Comparison of ENCODE assay signal across 2 cellular contexts in the genomic region with DNA sequence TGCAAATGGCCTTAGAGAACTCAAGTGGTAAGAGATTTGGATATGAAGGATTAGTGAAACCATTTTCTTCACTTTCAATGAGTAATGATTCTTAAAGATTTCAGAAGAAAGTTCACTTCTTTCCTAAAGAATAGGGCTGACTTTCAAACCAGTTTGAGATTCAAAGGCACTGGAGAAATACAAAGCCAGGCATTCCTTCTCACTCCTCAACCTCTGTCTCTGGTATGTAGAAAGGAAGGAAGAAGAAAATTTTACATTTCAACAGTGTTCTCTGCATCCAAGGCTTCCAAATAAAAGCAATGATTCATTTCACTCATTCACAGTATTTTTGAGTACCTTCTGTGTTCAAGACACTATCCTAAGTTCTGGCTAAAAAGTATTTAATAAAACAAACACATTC.
TF ChIP-seq lines count a peak whose summit lies in the region.

No MANE protein-coding gene starts in this region.

TF ChIP-seq in GM23338, 12 proteins besides CTCF, POLR2A, EP300 and RAD21 (continued from another document):
- TF ChIP-seq, protein P1, sequence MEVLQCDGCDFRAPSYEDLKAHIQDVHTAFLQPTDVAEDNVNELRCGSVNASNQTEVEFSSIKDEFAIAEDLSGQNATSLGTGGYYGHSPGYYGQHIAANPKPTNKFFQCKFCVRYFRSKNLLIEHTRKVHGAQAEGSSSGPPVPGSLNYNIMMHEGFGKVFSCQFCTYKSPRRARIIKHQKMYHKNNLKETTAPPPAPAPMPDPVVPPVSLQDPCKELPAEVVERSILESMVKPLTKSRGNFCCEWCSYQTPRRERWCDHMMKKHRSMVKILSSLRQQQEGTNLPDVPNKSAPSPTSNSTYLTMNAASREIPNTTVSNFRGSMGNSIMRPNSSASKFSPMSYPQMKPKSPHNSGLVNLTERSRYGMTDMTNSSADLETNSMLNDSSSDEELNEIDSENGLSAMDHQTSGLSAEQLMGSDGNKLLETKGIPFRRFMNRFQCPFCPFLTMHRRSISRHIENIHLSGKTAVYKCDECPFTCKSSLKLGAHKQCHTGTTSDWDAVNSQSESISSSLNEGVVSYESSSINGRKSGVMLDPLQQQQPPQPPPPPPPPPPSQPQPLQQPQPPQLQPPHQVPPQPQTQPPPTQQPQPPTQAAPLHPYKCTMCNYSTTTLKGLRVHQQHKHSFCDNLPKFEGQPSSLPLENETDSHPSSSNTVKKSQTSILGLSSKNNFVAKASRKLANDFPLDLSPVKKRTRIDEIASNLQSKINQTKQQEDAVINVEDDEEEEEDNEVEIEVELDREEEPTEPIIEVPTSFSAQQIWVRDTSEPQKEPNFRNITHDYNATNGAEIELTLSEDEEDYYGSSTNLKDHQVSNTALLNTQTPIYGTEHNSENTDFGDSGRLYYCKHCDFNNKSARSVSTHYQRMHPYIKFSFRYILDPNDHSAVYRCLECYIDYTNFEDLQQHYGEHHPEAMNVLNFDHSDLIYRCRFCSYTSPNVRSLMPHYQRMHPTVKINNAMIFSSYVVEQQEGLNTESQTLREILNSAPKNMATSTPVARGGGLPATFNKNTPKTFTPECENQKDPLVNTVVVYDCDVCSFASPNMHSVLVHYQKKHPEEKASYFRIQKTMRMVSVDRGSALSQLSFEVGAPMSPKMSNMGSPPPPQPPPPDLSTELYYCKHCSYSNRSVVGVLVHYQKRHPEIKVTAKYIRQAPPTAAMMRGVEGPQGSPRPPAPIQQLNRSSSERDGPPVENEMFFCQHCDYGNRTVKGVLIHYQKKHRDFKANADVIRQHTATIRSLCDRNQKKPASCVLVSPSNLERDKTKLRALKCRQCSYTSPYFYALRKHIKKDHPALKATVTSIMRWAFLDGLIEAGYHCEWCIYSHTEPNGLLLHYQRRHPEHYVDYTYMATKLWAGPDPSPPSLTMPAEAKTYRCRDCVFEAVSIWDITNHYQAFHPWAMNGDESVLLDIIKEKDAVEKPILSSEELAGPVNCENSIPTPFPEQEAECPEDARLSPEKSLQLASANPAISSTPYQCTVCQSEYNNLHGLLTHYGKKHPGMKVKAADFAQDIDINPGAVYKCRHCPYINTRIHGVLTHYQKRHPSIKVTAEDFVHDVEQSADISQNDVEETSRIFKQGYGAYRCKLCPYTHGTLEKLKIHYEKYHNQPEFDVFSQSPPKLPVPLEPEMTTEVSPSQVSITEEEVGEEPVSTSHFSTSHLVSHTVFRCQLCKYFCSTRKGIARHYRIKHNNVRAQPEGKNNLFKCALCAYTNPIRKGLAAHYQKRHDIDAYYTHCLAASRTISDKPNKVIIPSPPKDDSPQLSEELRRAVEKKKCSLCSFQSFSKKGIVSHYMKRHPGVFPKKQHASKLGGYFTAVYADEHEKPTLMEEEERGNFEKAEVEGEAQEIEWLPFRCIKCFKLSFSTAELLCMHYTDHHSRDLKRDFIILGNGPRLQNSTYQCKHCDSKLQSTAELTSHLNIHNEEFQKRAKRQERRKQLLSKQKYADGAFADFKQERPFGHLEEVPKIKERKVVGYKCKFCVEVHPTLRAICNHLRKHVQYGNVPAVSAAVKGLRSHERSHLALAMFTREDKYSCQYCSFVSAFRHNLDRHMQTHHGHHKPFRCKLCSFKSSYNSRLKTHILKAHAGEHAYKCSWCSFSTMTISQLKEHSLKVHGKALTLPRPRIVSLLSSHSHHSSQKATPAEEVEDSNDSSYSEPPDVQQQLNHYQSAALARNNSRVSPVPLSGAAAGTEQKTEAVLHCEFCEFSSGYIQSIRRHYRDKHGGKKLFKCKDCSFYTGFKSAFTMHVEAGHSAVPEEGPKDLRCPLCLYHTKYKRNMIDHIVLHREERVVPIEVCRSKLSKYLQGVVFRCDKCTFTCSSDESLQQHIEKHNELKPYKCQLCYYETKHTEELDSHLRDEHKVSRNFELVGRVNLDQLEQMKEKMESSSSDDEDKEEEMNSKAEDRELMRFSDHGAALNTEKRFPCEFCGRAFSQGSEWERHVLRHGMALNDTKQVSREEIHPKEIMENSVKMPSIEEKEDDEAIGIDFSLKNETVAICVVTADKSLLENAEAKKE (CRISPR knock-in tag; IDR thresholded peaks at IDR 0.05) = no peak
- TF ChIP-seq NANOG (IDR thresholded peaks at IDR 0.05; ENCODE audit: borderline replicate concordance) (no peak), EZH2 (IDR thresholded peaks at IDR 0.05; ENCODE audit: low read depth, unreplicated experiment) (no peak), POLR2AphosphoS5 (IDR thresholded peaks at IDR 0.05; ENCODE audit: low read depth) (no peak), ZNF331 (CRISPR knock-in tag; IDR thresholded peaks at IDR 0.05; ENCODE audit: low read depth) (no peak), EZH2phosphoT487 (IDR thresholded peaks at IDR 0.05; ENCODE audit: unreplicated experiment) (no peak), ZNF114 (CRISPR knock-in tag; IDR thresholded peaks at IDR 0.05) (no peak)
- TF ChIP-seq, protein P2, sequence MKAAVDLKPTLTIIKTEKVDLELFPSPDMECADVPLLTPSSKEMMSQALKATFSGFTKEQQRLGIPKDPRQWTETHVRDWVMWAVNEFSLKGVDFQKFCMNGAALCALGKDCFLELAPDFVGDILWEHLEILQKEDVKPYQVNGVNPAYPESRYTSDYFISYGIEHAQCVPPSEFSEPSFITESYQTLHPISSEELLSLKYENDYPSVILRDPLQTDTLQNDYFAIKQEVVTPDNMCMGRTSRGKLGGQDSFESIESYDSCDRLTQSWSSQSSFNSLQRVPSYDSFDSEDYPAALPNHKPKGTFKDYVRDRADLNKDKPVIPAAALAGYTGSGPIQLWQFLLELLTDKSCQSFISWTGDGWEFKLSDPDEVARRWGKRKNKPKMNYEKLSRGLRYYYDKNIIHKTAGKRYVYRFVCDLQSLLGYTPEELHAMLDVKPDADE (IDR thresholded peaks at IDR 0.05) = no peak
- TF ChIP-seq, protein P3, sequence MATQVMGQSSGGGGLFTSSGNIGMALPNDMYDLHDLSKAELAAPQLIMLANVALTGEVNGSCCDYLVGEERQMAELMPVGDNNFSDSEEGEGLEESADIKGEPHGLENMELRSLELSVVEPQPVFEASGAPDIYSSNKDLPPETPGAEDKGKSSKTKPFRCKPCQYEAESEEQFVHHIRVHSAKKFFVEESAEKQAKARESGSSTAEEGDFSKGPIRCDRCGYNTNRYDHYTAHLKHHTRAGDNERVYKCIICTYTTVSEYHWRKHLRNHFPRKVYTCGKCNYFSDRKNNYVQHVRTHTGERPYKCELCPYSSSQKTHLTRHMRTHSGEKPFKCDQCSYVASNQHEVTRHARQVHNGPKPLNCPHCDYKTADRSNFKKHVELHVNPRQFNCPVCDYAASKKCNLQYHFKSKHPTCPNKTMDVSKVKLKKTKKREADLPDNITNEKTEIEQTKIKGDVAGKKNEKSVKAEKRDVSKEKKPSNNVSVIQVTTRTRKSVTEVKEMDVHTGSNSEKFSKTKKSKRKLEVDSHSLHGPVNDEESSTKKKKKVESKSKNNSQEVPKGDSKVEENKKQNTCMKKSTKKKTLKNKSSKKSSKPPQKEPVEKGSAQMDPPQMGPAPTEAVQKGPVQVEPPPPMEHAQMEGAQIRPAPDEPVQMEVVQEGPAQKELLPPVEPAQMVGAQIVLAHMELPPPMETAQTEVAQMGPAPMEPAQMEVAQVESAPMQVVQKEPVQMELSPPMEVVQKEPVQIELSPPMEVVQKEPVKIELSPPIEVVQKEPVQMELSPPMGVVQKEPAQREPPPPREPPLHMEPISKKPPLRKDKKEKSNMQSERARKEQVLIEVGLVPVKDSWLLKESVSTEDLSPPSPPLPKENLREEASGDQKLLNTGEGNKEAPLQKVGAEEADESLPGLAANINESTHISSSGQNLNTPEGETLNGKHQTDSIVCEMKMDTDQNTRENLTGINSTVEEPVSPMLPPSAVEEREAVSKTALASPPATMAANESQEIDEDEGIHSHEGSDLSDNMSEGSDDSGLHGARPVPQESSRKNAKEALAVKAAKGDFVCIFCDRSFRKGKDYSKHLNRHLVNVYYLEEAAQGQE (IDR thresholded peaks at IDR 0.05; ENCODE audit: unreplicated experiment) = no peak

TF ChIP-seq in WTC11, 78 proteins besides CTCF, POLR2A, EP300 and RAD21 (continued from another document):
- TF ChIP-seq, protein P4, sequence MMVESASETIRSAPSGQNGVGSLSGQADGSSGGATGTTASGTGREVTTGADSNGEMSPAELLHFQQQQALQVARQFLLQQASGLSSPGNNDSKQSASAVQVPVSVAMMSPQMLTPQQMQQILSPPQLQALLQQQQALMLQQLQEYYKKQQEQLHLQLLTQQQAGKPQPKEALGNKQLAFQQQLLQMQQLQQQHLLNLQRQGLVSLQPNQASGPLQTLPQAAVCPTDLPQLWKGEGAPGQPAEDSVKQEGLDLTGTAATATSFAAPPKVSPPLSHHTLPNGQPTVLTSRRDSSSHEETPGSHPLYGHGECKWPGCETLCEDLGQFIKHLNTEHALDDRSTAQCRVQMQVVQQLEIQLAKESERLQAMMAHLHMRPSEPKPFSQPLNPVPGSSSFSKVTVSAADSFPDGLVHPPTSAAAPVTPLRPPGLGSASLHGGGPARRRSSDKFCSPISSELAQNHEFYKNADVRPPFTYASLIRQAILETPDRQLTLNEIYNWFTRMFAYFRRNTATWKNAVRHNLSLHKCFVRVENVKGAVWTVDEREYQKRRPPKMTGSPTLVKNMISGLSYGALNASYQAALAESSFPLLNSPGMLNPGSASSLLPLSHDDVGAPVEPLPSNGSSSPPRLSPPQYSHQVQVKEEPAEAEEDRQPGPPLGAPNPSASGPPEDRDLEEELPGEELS (CRISPR knock-in tag; IDR thresholded peaks at IDR 0.05) = no peak
- TF ChIP-seq, protein P5, sequence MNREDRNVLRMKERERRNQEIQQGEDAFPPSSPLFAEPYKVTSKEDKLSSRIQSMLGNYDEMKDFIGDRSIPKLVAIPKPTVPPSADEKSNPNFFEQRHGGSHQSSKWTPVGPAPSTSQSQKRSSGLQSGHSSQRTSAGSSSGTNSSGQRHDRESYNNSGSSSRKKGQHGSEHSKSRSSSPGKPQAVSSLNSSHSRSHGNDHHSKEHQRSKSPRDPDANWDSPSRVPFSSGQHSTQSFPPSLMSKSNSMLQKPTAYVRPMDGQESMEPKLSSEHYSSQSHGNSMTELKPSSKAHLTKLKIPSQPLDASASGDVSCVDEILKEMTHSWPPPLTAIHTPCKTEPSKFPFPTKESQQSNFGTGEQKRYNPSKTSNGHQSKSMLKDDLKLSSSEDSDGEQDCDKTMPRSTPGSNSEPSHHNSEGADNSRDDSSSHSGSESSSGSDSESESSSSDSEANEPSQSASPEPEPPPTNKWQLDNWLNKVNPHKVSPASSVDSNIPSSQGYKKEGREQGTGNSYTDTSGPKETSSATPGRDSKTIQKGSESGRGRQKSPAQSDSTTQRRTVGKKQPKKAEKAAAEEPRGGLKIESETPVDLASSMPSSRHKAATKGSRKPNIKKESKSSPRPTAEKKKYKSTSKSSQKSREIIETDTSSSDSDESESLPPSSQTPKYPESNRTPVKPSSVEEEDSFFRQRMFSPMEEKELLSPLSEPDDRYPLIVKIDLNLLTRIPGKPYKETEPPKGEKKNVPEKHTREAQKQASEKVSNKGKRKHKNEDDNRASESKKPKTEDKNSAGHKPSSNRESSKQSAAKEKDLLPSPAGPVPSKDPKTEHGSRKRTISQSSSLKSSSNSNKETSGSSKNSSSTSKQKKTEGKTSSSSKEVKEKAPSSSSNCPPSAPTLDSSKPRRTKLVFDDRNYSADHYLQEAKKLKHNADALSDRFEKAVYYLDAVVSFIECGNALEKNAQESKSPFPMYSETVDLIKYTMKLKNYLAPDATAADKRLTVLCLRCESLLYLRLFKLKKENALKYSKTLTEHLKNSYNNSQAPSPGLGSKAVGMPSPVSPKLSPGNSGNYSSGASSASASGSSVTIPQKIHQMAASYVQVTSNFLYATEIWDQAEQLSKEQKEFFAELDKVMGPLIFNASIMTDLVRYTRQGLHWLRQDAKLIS (CRISPR knock-in tag; IDR thresholded peaks at IDR 0.05; ENCODE audit: borderline replicate concordance) = no peak
- TF ChIP-seq NFE2L1 (CRISPR knock-in tag; IDR thresholded peaks at IDR 0.05) = no peak
- TF ChIP-seq OVOL2 (CRISPR knock-in tag; IDR thresholded peaks at IDR 0.05; ENCODE audit: borderline replicate concordance) = no peak
- TF ChIP-seq NR2C2 (CRISPR knock-in tag; IDR thresholded peaks at IDR 0.05) = no peak
- TF ChIP-seq, protein P6, sequence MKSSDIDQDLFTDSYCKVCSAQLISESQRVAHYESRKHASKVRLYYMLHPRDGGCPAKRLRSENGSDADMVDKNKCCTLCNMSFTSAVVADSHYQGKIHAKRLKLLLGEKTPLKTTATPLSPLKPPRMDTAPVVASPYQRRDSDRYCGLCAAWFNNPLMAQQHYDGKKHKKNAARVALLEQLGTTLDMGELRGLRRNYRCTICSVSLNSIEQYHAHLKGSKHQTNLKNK (CRISPR knock-in tag; IDR thresholded peaks at IDR 0.05) = no peak
